9 cellular contexts compared by ENCODE assay signal in the genomic region with DNA sequence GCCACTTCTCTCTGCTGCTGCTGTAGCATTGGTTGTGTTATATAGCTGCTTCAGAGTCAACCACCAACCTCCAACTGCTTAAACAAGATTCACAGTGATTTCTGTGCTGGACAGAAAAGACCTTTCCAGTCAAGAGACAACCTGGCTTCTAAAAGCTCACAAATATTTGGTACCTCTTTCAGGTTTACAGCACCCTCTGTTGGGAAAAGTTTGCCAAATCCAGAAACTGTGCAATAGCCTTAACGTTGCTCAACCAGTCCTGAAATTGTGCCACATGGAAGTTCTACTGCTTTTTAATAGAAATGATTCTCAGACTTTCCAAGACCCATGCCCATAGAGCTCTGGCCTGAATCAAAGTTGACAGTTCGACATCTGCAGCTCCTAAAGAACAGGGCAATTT.
DNase-seq lines count a peak whose midpoint lies in the region; ATAC-seq and TF ChIP-seq lines count a peak whose summit lies in the region.
"Had no signal": no experiment of that assay in that cellular context is flagged by ENCODE, and none has a peak within 500 bp of the region (broad histone marks: within the 10 kb centered on the region; RNA-seq: fewer than 3 reads in every experiment).

No MANE protein-coding gene starts in this region.

- intact Hi-C loops in sigmoid colon (cut with DNase I) = no loop called here

- H3K36me3 Mint-ChIP-seq in HFFc6 (ENCODE audit: low read depth) = no peaks in the 10 kb centered on the region

- no peak overlapping the region for H3K27ac ChIP-seq in sigmoid colon

- H3K9me3 ChIP-seq in sigmoid colon = no peaks in the 10 kb centered on the region

- DNase-seq in NCI-H146 (lab: John Stamatoyannopoulos, UW) (peak; percentile 5), NCI-H146 treated with DMSO at 0.1 percent for 48 hours (lab: John Stamatoyannopoulos, UW; ENCODE audit: unreplicated experiment) (no peak), MV-4-11 (lab: John Stamatoyannopoulos, UW) (peak; percentile 61), cardiac fibroblast (ENCODE audit: low read depth in 2 of 2) (peak; percentile 41 to 68), retinal pigment epithelial cell (ENCODE audit: low read depth) (peak; percentile 16), HFFc6 (no peak), sigmoid colon (no peak)

- H3K36me3 ChIP-seq in sigmoid colon = no peaks in the 10 kb centered on the region

- no peak overlapping the region for H3K4me3 ChIP-seq in cardiac fibroblast (replicated peaks in 1 of 2; ENCODE audit: low read depth in 2 of 2, low read length in 2 of 2)
- H3K4me3 ChIP-seq in retinal pigment epithelial cell (ENCODE audit: low read length) = no peak overlapping the region
- no peak overlapping the region for H3K4me3 ChIP-seq in sigmoid colon

- H3K9me3 Mint-ChIP-seq in HFFc6 = no peaks in the 10 kb centered on the region
- H3K9me3 Mint-ChIP-seq: activated T-helper 1 cell treated with anti-CD3 and anti-CD28 coated beads, Interleukin-12 subunit alpha, Interleukin-12 subunit beta, Interleukin-2, Interleukin-4 antibody, amounts not matched to agents 30 ng/mL and 10 ng/mL and 1 ng/mL, durations not matched to agents 14 hours and 24 hours and 36 hours had no signal

- H3K27me3 ChIP-seq in sigmoid colon = no peaks in the 10 kb centered on the region

- H3K4me1 Mint-ChIP-seq in HFFc6 (ENCODE audit: low read depth) = no peaks in the 10 kb centered on the region

- H3K4me1 ChIP-seq in sigmoid colon = no peaks in the 10 kb centered on the region

- H3K27me3 Mint-ChIP-seq in HFFc6 (ENCODE audit: insufficient read depth) = no peaks in the 10 kb centered on the region

- WGBS in sigmoid colon, 2 donors = 62 to 76% methylated on average over 2 of the region's 2 CpGs

- no peak for TF ChIP-seq EP300 in sigmoid colon (IDR thresholded peaks at IDR 0.05)

- no peak for ATAC-seq in GM18498 (IDR thresholded peaks at IDR 0.05; ENCODE audit: unreplicated experiment)

- H3K27ac Mint-ChIP-seq in HFFc6 = no peak overlapping the region
- H3K27ac Mint-ChIP-seq: activated T-helper 1 cell treated with anti-CD3 and anti-CD28 coated beads, Interleukin-12 subunit alpha, Interleukin-12 subunit beta, Interleukin-2, Interleukin-4 antibody, amounts not matched to agents 30 ng/mL and 10 ng/mL and 1 ng/mL, durations not matched to agents 14 hours and 24 hours and 36 hours had no signal

- no peak for TF ChIP-seq CTCF in cardiac fibroblast (IDR thresholded peaks at IDR 0.05; ENCODE audit: low read depth, low read length)
- TF ChIP-seq CTCF in retinal pigment epithelial cell (conservative IDR thresholded peaks at IDR 0.05; ENCODE audit: low read depth, low read length) = peak; percentile 59
- TF ChIP-seq CTCF in HFFc6 (IDR thresholded peaks at IDR 0.05) = no peak; the same call in 1 of the 2 replicates
- TF ChIP-seq CTCF in sigmoid colon (IDR thresholded peaks at IDR 0.05) = no peak

- TF ChIP-seq POLR2A in sigmoid colon (IDR thresholded peaks at IDR 0.05) = no peak

- H3K4me3 Mint-ChIP-seq in HFFc6 = no peak overlapping the region
- H3K4me3 Mint-ChIP-seq: activated T-helper 1 cell treated with anti-CD3 and anti-CD28 coated beads, Interleukin-12 subunit alpha, Interleukin-12 subunit beta, Interleukin-2, Interleukin-4 antibody, amounts not matched to agents 30 ng/mL and 10 ng/mL and 1 ng/mL, durations not matched to agents 14 hours and 24 hours and 36 hours had no signal

Comparison
In these comparisons a context has a peak if more than half of its experiments do, and no peak if none do; other contexts are left out.
1. DNase-seq: peak in NCI-H146 (single experiment), MV-4-11 (single experiment), cardiac fibroblast (2 of 2) and retinal pigment epithelial cell (single experiment); none in NCI-H146 treated with DMSO at 0.1 percent for 48 hours (single experiment), HFFc6 (single experiment) and sigmoid colon (single experiment).